8 cellular contexts compared by ENCODE assay signal in genomic region chr15:90934256-90934948, GRCh38. TPM values are rescaled to one million over a fixed set of nuclear protein-coding genes. Genes with fewer than 3 reads are reported as not detected.
DNase-seq lines count a peak whose midpoint lies in the region; ATAC-seq and TF ChIP-seq lines count a peak whose summit lies in the region.

No MANE protein-coding gene starts in this region.

- DNase-seq in AG04450 (ENCODE audit: low read depth, low spot score) = peak; percentile 53
- peak; percentile 88 for DNase-seq in NCI-H69 (lab: John Stamatoyannopoulos, UW)
- peak; percentile 69 to 76 for DNase-seq in activated CD4-positive, alpha-beta T cell treated with anti-CD3 and anti-CD28 coated beads, Interleukin-2, amount 50 U/mL, for 24 hours (ENCODE audit: low read depth in 1 of 2, low spot score in 1 of 2)
- peak; percentile 58 to 80 for DNase-seq in dermis microvascular lymphatic vessel endothelial cell (ENCODE audit: low read depth in 2 of 2)
- peak; percentile 87 to 88 (median 87) for DNase-seq in right lobe of liver
- DNase-seq in stimulated activated CD4-positive, alpha-beta T cell treated with anti-CD3 and anti-CD28 coated beads, Interleukin-4, amount 100 ng/mL, for 24 hours = peak; percentile 88

- POLR2A ChIA-PET in AG04450 (lab: Yijun Ruan, JAX) = interaction anchor here (1.0 to 2.2 kb wide), 4 partner anchors 17 to 45 kb away, joined by 3 to 19 read pairs (median 6); partner anchors contain the start of genes MAN2A2 and RCCD1

- peaks cover 0 to 28% (median 6%) of the 10 kb centered on the region in 4 donors for H3K4me1 ChIP-seq in right lobe of liver

- TF ChIP-seq POLR2A in right lobe of liver (IDR thresholded peaks at IDR 0.05) = no peak

- CTCF ChIA-PET in AG04450 (lab: Charles Lee) = interaction anchor here (0.6 to 7.4 kb wide), 30 partner anchors 9 to 1570 kb away, joined by 3 to 98 read pairs (median 4); partner anchors contain the start of genes MAN2A2 and RCCD1

- H3K27ac ChIP-seq in AG04450 (ENCODE audit: low read depth, low read length) (no peak overlapping the region), right lobe of liver (peak overlapping the region; percentile 2 to 58 (median 54))

- peak overlapping the region; percentile 83 for H3K4me3 ChIP-seq in AG04450 (ENCODE audit: low read depth, low read length)
- peak overlapping the region; percentile 61 to 69 (median 63) for H3K4me3 ChIP-seq in right lobe of liver

- WGBS in right lobe of liver (ENCODE audit: insufficient coverage, low coverage, low lambda C conversion rate, missing lambda C conversion rate) = 5% methylated on average over 12 of the region's 19 CpGs

- H3K27me3 ChIP-seq in AG04450 (ENCODE audit: control insufficient read depth, insufficient read depth, low read length) (no peaks in the 10 kb centered on the region), right lobe of liver (no peaks in the 10 kb centered on the region)

- H3K9me3 ChIP-seq in AG04450 (ENCODE audit: control insufficient read depth, insufficient read depth, low read length) = no peaks in the 10 kb centered on the region; the same call in 1 of the 2 replicates
- H3K9me3 ChIP-seq in right lobe of liver = no peaks in the 10 kb centered on the region

- intact Hi-C loops in right lobe of liver (cut with DNase I) = no loop called here

- TF ChIP-seq CTCF in AG04450 (IDR thresholded peaks at IDR 0.05; ENCODE audit: low read depth, low read length) = peak; percentile 93
- TF ChIP-seq CTCF in right lobe of liver (IDR thresholded peaks at IDR 0.05) = peak; percentile 75 to 89 (median 87)

- peak; percentile 31 for ATAC-seq in GM19043 (IDR thresholded peaks at IDR 0.05; ENCODE audit: low read depth, unreplicated experiment)
- peak; percentile 27 for ATAC-seq in HG03565 (IDR thresholded peaks at IDR 0.05; ENCODE audit: unreplicated experiment)
- ATAC-seq in right lobe of liver = peak; percentile 48 to 58 (median 51)

- peaks cover 0 to 8% (median 0%) of the 10 kb centered on the region in 4 donors for H3K36me3 ChIP-seq in right lobe of liver

RNA-seq across cellular contexts. Expression of gene UNC45A, which starts 0.7 kb away (rescaled TPM):
- polyA plus RNA-seq in AG04450 (2011; rRNA removed) = 63.3 and 69.7 TPM in 2 replicates
- 88.7 and 100 TPM in 2 replicates for polyA minus RNA-seq in AG04450 (2011; rRNA and poly(A)+ RNA removed)
- 96.8 and 112 TPM in 2 replicates for total RNA-seq in dermis microvascular lymphatic vessel endothelial cell
- total RNA-seq in right lobe of liver = 10 to 100 TPM; 13.3 to 33.0 (median 25.4) TPM

RNA-seq across cellular contexts. Expression of gene HDDC3, which starts 2.1 kb away (rescaled TPM):
- polyA plus RNA-seq in AG04450 (2011; rRNA removed) = 10.0 and 10.3 TPM in 2 replicates
- 10.9 and 17.1 TPM in 2 replicates for polyA minus RNA-seq in AG04450 (2011; rRNA and poly(A)+ RNA removed)
- total RNA-seq in dermis microvascular lymphatic vessel endothelial cell (9.5 and 10.2 TPM in 2 replicates), right lobe of liver (10 to 100 TPM in 4 of 6 experiments, 1 to 10 TPM in 2; 8.8 to 17.6 (median 11.5) TPM)

RNA-seq across cellular contexts. Expression of gene RCCD1, which starts 20.3 kb away (rescaled TPM):
- 5.6 and 6.1 TPM in 2 replicates for polyA plus RNA-seq in AG04450 (2011; rRNA removed)
- 2.8 and 3.8 TPM in 2 replicates for polyA minus RNA-seq in AG04450 (2011; rRNA and poly(A)+ RNA removed)
- total RNA-seq in dermis microvascular lymphatic vessel endothelial cell = 5.1 and 6.5 TPM in 2 replicates
- 1 to 10 TPM; 4.8 to 7.9 (median 6.6) TPM for total RNA-seq in right lobe of liver

RNA-seq across cellular contexts. Expression of gene MAN2A2, which starts 31.3 kb away (rescaled TPM):
- 14.3 and 20.6 TPM in 2 replicates for polyA plus RNA-seq in AG04450 (2011; rRNA removed)
- polyA minus RNA-seq in AG04450 (2011; rRNA and poly(A)+ RNA removed) = 16.2 and 23.4 TPM in 2 replicates
- 13.6 and 24.4 TPM in 2 replicates for total RNA-seq in dermis microvascular lymphatic vessel endothelial cell
- 10 to 100 TPM; 41.4 to 91.6 (median 59.8) TPM for total RNA-seq in right lobe of liver

RNA-seq across cellular contexts. Expression of gene FES, which starts 50.1 kb away (rescaled TPM):
- polyA plus RNA-seq in AG04450 (2011; rRNA removed) = 5.5 and 7.1 TPM in 2 replicates
- polyA minus RNA-seq in AG04450 (2011; rRNA and poly(A)+ RNA removed) = 7.1 and 8.9 TPM in 2 replicates
- total RNA-seq in dermis microvascular lymphatic vessel endothelial cell (52.5 and 55.7 TPM in 2 replicates), right lobe of liver (10 to 100 TPM; 11.5 to 36.5 (median 18.5) TPM)
